In the genomic region with DNA sequence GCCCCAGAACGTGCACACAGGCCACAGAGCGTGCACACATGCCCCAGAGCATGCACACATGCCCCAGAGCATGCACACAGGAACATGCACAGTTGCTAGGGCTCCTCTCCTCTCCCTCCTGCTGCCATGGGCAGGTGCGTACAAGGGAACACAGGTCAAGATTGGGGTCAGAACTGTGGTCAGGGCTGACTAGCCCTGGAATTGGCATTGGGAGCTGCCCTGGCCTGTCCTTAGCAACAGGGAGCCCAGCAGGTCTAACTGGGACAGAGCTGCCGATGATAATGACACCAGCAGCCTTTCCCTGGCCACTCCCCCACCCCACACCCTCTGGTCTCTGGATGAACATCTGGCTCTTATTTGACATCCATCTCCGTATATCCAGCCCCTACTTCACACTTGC, we compare ENCODE assay signal across 1 cellular context.
TF ChIP-seq lines count a peak whose summit lies in the region.

No MANE protein-coding gene starts in this region.

TF ChIP-seq in GM23338, 12 proteins besides CTCF, POLR2A, EP300 and RAD21 (continued from another document):
- TF ChIP-seq REST (IDR thresholded peaks at IDR 0.05; ENCODE audit: unreplicated experiment) (no peak), EZH2phosphoT487 (IDR thresholded peaks at IDR 0.05; ENCODE audit: unreplicated experiment) (no peak), CREB1 (CRISPR knock-in tag; IDR thresholded peaks at IDR 0.05; ENCODE audit: low read depth) (no peak), STAT1 (IDR thresholded peaks at IDR 0.05; ENCODE audit: unreplicated experiment) (no peak), JUNB (IDR thresholded peaks at IDR 0.05; ENCODE audit: unreplicated experiment) (no peak), ETS1 (IDR thresholded peaks at IDR 0.05) (no peak)
